1 cellular context compared by ENCODE assay signal in genomic region chr2:88126772-88127637, GRCh38.
A peak's percentile ranks its signal among the peaks of the same experiment; 100 is the strongest.
TF ChIP-seq lines count a peak whose summit lies in the region.

No MANE protein-coding gene starts in this region.

TF ChIP-seq in HepG2, 621 proteins besides CTCF, POLR2A, EP300 and RAD21 (continued from another document and continues in another):
- TF ChIP-seq DZIP1 (CRISPR knock-in tag; IDR thresholded peaks at IDR 0.05): no peak
- TF ChIP-seq FOXO4 (CRISPR knock-in tag; conservative IDR thresholded peaks at IDR 0.05): no peak
- TF ChIP-seq BATF2 (CRISPR knock-in tag; IDR thresholded peaks at IDR 0.05): no peak
- TF ChIP-seq ZNF678 (CRISPR knock-in tag; IDR thresholded peaks at IDR 0.05): no peak; the same call in 1 of the 2 replicates
- 0 out of 2 replicates have a peak, but pooled peaks have one; percentile 48 for TF ChIP-seq AKNA (CRISPR knock-in tag; IDR thresholded peaks at IDR 0.05; ENCODE audit: borderline replicate concordance)
- TF ChIP-seq ZNF816 (CRISPR knock-in tag; IDR thresholded peaks at IDR 0.05; ENCODE audit: borderline replicate concordance): no peak
- no peak for TF ChIP-seq NFE2L2 (IDR thresholded peaks at IDR 0.05; ENCODE audit: low read length)
- no peak for TF ChIP-seq ZNF230 (CRISPR knock-in tag; IDR thresholded peaks at IDR 0.05)
- TF ChIP-seq ZNF343 (CRISPR knock-in tag; IDR thresholded peaks at IDR 0.05): peak; percentile 13; the same call in 1 of the 2 replicates
- no peak for TF ChIP-seq MAFF (IDR thresholded peaks at IDR 0.05; ENCODE audit: low read depth, low read length)
- TF ChIP-seq ZNF629 (CRISPR knock-in tag; conservative IDR thresholded peaks at IDR 0.05): 0 out of 2 replicates have a peak, but pooled peaks have one; percentile 28
- no peak; the same call in 1 of the 2 replicates for TF ChIP-seq ZNF280D (CRISPR knock-in tag; IDR thresholded peaks at IDR 0.05)
- TF ChIP-seq SNAI1 (CRISPR knock-in tag; IDR thresholded peaks at IDR 0.05; ENCODE audit: borderline replicate concordance): peak; percentile 69; the same call in 1 of the 2 replicates
- TF ChIP-seq AGO2 (optimal IDR thresholded peaks at IDR 0.05; ENCODE audit: low read depth, low read length): peak; percentile 85
- TF ChIP-seq ZNF605 (CRISPR knock-in tag; IDR thresholded peaks at IDR 0.05): no peak
- no peak for TF ChIP-seq ZNF17 (CRISPR knock-in tag; IDR thresholded peaks at IDR 0.05)
- no peak for TF ChIP-seq SNRNP70 (IDR thresholded peaks at IDR 0.05; ENCODE audit: low read depth, low read length)
- no peak for TF ChIP-seq KDM1A (CRISPR knock-in tag; IDR thresholded peaks at IDR 0.05)
- no peak for TF ChIP-seq CHD2 (IDR thresholded peaks at IDR 0.05; ENCODE audit: low read depth, low read length)
- no peak for TF ChIP-seq ZNF382 (CRISPR knock-in tag; IDR thresholded peaks at IDR 0.05; ENCODE audit: borderline replicate concordance)
- TF ChIP-seq NR2F6 (IDR thresholded peaks at IDR 0.05): no peak
- TF ChIP-seq NR2F6 (CRISPR knock-in tag; IDR thresholded peaks at IDR 0.05): 0 out of 2 replicates have a peak, but pooled peaks have one; percentile 22
- TF ChIP-seq ZSCAN30 (CRISPR knock-in tag; IDR thresholded peaks at IDR 0.05): no peak; the same call in 1 of the 2 replicates
- no peak for TF ChIP-seq ZBTB25 (CRISPR knock-in tag; IDR thresholded peaks at IDR 0.05)
- no peak; the same call in 1 of the 2 replicates for TF ChIP-seq E2F1 (CRISPR knock-in tag; IDR thresholded peaks at IDR 0.05)
- 0 out of 2 replicates have a peak, but pooled peaks have one; percentile 9 for TF ChIP-seq ZNF646 (CRISPR knock-in tag; IDR thresholded peaks at IDR 0.05)
- no peak for TF ChIP-seq ZNF792 (CRISPR knock-in tag; IDR thresholded peaks at IDR 0.05)
- no peak for TF ChIP-seq ZFP36L1 (CRISPR knock-in tag; IDR thresholded peaks at IDR 0.05)
- peak; percentile 18; the same call in 1 of the 2 replicates for TF ChIP-seq MED13 (CRISPR knock-in tag; IDR thresholded peaks at IDR 0.05)
- 0 out of 2 replicates have a peak, but pooled peaks have one; percentile 71 for TF ChIP-seq JUNB (CRISPR knock-in tag; IDR thresholded peaks at IDR 0.05; ENCODE audit: borderline replicate concordance)
- no peak for TF ChIP-seq MAFG (CRISPR knock-in tag; IDR thresholded peaks at IDR 0.05)
- peak; percentile 55; the same call in 1 of the 2 replicates for TF ChIP-seq ZNF691 (CRISPR knock-in tag; IDR thresholded peaks at IDR 0.05; ENCODE audit: borderline replicate concordance, low read depth)
- TF ChIP-seq PCBP1 (IDR thresholded peaks at IDR 0.05; ENCODE audit: borderline replicate concordance, low read depth, low read length): no peak
- TF ChIP-seq RXRA (CRISPR knock-in tag; IDR thresholded peaks at IDR 0.05): no peak
- no peak for TF ChIP-seq FOXO1 (CRISPR knock-in tag; IDR thresholded peaks at IDR 0.05)
